ENCODE assay signal across 17 cellular contexts in genomic region chr4:100079264-100079663, GRCh38.
DNase-seq lines count a peak whose midpoint lies in the region; ATAC-seq, FAIRE-seq and TF ChIP-seq lines count a peak whose summit lies in the region.
"Had no signal": no experiment of that assay in that cellular context is flagged by ENCODE, and none has a peak within 500 bp of the region (broad histone marks: within the 10 kb centered on the region; RNA-seq: fewer than 3 reads in every experiment).

No MANE protein-coding gene starts in this region.

- peak overlapping the region; percentile 85 for H3K27ac Mint-ChIP-seq in T-helper 1 cell treated with Interleukin-12 subunit alpha and Interleukin-12 subunit beta and Interleukin-4 antibody, amounts not matched to agents 30 μg/mL and 1 μg/mL, for 36 hours
- H3K27ac Mint-ChIP-seq in stimulated activated naive CD8-positive, alpha-beta T cell treated with anti-CD3 and anti-CD28 coated beads, Interleukin-15, amount 100 ng/mL, for 72 hours: peak overlapping the region in 1 of 2 donors; percentile 2

- no peak for TF ChIP-seq EP300 in GM12878 (IDR thresholded peaks at IDR 0.05; ENCODE audit: borderline replicate concordance in 1 of 2, control insufficient read depth in 1 of 2, low read depth in 2 of 2, low read length in 2 of 2)

- WGBS in GM12878 (ENCODE audit: insufficient coverage, insufficient replicate concordance, low lambda C conversion rate, missing lambda C conversion rate): 27% methylated on average over 3 of the region's 3 CpGs

- RAD21 ChIA-PET in GM12878 (lab: Charles Lee; ENCODE audit: unreplicated experiment): interaction anchor here (2.1 to 2.4 kb wide), 2 partner anchors 14 to 18 kb away, joined by 6 to 11 read pairs; no protein-coding TSS in a partner anchor

- CTCF ChIA-PET in GM12878 (lab: Yijun Ruan, JAX): interaction anchor here (0.6 to 9.9 kb wide), 3 partner anchors 14 to 348 kb away, joined by 3 to 120 read pairs (median 7); no protein-coding TSS in a partner anchor

- H3K27ac ChIP-seq in GM12878 (ENCODE audit: control insufficient read depth, insufficient read depth): no peak overlapping the region
- H3K27ac ChIP-seq: 22Rv1; BLaER1 treated with 17β-estradiol and CSF1 and Interleukin-3, amounts not matched to agents 10 nM and 100 nM had no signal

- no peak for TF ChIP-seq RAD21 in GM12878 (IDR thresholded peaks at IDR 0.05; ENCODE audit: insufficient read depth, low read depth, low read length)

- H2AFZ ChIP-seq in GM12878 (ENCODE audit: control insufficient read depth, low read depth, low read length): no peak overlapping the region

- H4K20me1 ChIP-seq in GM12878 (ENCODE audit: control insufficient read depth, insufficient read depth): no peaks in the 10 kb centered on the region
- H4K20me1 ChIP-seq: BLaER1 treated with 17β-estradiol and CSF1 and Interleukin-3, amounts not matched to agents 10 nM and 100 nM had no signal

- no peaks in the 10 kb centered on the region for H3K36me3 ChIP-seq in GM12878 (ENCODE audit: control insufficient read depth in 2 of 2, insufficient read depth in 2 of 2, low read length in 1 of 2)
- H3K36me3 ChIP-seq: BLaER1 treated with 17β-estradiol and CSF1 and Interleukin-3, amounts not matched to agents 10 nM and 100 nM had no signal

- in situ Hi-C loops in GM12878 (cut with MboI): no loop called here

- ATAC-seq in GM12878: peak; percentile 24
- peak; percentile 56 for ATAC-seq in stimulated activated naive CD8-positive, alpha-beta T cell treated with anti-CD3 and anti-CD28 coated beads, Interleukin-15, amount 100 ng/mL, for 72 hours
- ATAC-seq in GM19023 (IDR thresholded peaks at IDR 0.05; ENCODE audit: unreplicated experiment): no peak
- ATAC-seq: Panc1 had no signal

- TF ChIP-seq POLR2A in GM12878 (IDR thresholded peaks at IDR 0.05; ENCODE audit: low read depth, low read length): no peak

- H3K4me3 ChIP-seq in GM12878: no peak overlapping the region
- H3K4me3 ChIP-seq: BLaER1 treated with 17β-estradiol and CSF1 and Interleukin-3, amounts not matched to agents 10 nM and 100 nM had no signal

- intact Hi-C loops in GM12878 (cut with micrococcal nuclease; ENCODE audit: unreplicated experiment): no loop called here

- BruUV-seq in GM12878 (replicated peaks; lab: Mats Ljungman, UMichigan): no TSS peak

- SMC1A ChIA-PET in GM12878 (lab: Charles Lee; ENCODE audit: uncharacterized antibody, unreplicated experiment): interaction anchor here (1.0 to 2.6 kb wide), 5 partner anchors 9 to 128 kb away, joined by 3 to 6 read pairs (median 4); no protein-coding TSS in a partner anchor

- H3K4me1 ChIP-seq in GM12878 (ENCODE audit: control insufficient read depth, insufficient read depth, low read length): no peaks in the 10 kb centered on the region

- no peak overlapping the region for H3K4me2 ChIP-seq in GM12878 (ENCODE audit: control insufficient read depth, insufficient read depth)

- DNase-seq in T-helper 1 cell (no peak), GM12878 (ENCODE audit: low read depth, low spot score) (no peak), AG08395 (ENCODE audit: low spot score) (no peak)
- DNase-seq in stimulated activated CD4-positive, alpha-beta T cell treated with anti-CD3 and anti-CD28 coated beads, Interleukin-15, amount 100 ng/mL, for 24 hours: peak; percentile 29
- DNase-seq in stimulated activated CD4-positive, alpha-beta T cell treated with anti-CD3 and anti-CD28 coated beads, Interleukin-4, amount 100 ng/mL, for 1 hour: no peak
- peak in 1 of 2 donors; percentile 18 for DNase-seq in stimulated activated naive CD8-positive, alpha-beta T cell treated with anti-CD3 and anti-CD28 coated beads, Interleukin-15, amount 100 ng/mL, for 72 hours
- DNase-seq: HCEC 1CT, Kasumi-1, NCI-H1417, NCI-H1930, NCI-H2171, NCI-H774 had no signal

- no peaks in the 10 kb centered on the region for H3K27me3 Mint-ChIP-seq in T-helper 1 cell treated with Interleukin-12 subunit alpha and Interleukin-12 subunit beta and Interleukin-4 antibody, amounts not matched to agents 30 μg/mL and 1 μg/mL, for 36 hours (ENCODE audit: low read depth)
- H3K27me3 Mint-ChIP-seq in stimulated activated naive CD8-positive, alpha-beta T cell treated with anti-CD3 and anti-CD28 coated beads, Interleukin-15, amount 100 ng/mL, for 72 hours: peaks cover 13% of the 10 kb centered on the region

- peaks cover 10% of the 10 kb centered on the region for H3K36me3 Mint-ChIP-seq in T-helper 1 cell treated with Interleukin-12 subunit alpha and Interleukin-12 subunit beta and Interleukin-4 antibody, amounts not matched to agents 30 μg/mL and 1 μg/mL, for 36 hours (ENCODE audit: low read depth)

- H3K27me3 ChIP-seq in GM12878 (replicated peaks in 1 of 2; ENCODE audit: control insufficient read depth in 2 of 2, insufficient read depth in 2 of 2, low read length in 1 of 2): no peaks in the 10 kb centered on the region
- H3K27me3 ChIP-seq: BLaER1 treated with 17β-estradiol and CSF1 and Interleukin-3, amounts not matched to agents 10 nM and 100 nM had no signal

- POLR2A ChIA-PET in GM12878 (lab: Charles Lee): interaction anchor here (1.1 kb wide), 1 partner anchor 18 kb away, joined by 3 read pairs; no protein-coding TSS in a partner anchor

- peaks cover 29% of the 10 kb centered on the region for H3K4me1 Mint-ChIP-seq in T-helper 1 cell treated with Interleukin-12 subunit alpha and Interleukin-12 subunit beta and Interleukin-4 antibody, amounts not matched to agents 30 μg/mL and 1 μg/mL, for 36 hours (ENCODE audit: low read depth)
- H3K4me1 Mint-ChIP-seq in stimulated activated naive CD8-positive, alpha-beta T cell treated with anti-CD3 and anti-CD28 coated beads, Interleukin-15, amount 100 ng/mL, for 72 hours: peaks cover 28% of the 10 kb centered on the region

- no peak overlapping the region for H3K9ac ChIP-seq in GM12878 (ENCODE audit: control insufficient read depth, insufficient read depth, low read length)
- H3K9ac ChIP-seq: BLaER1 treated with 17β-estradiol and CSF1 and Interleukin-3, amounts not matched to agents 10 nM and 100 nM had no signal

- TF ChIP-seq CTCF in GM12878 (IDR thresholded peaks at IDR 0.05 in 2 of 3, conservative IDR thresholded peaks at IDR 0.05 in 1 of 3; ENCODE audit: control insufficient read depth in 2 of 3, extremely low read depth in 1 of 3, insufficient read depth in 1 of 3, low read depth in 3 of 3, low read length in 3 of 3): no peak

- H3K79me2 ChIP-seq in GM12878 (ENCODE audit: control insufficient read depth, insufficient read depth, low read length): no peaks in the 10 kb centered on the region

- peaks cover 11% of the 10 kb centered on the region for H3K9me3 Mint-ChIP-seq in T-helper 1 cell treated with Interleukin-12 subunit alpha and Interleukin-12 subunit beta and Interleukin-4 antibody, amounts not matched to agents 30 μg/mL and 1 μg/mL, for 36 hours
- peaks cover 0 to 5% of the 10 kb centered on the region in 2 donors for H3K9me3 Mint-ChIP-seq in stimulated activated naive CD8-positive, alpha-beta T cell treated with anti-CD3 and anti-CD28 coated beads, Interleukin-15, amount 100 ng/mL, for 72 hours

- H3K4me3 Mint-ChIP-seq in T-helper 1 cell treated with Interleukin-12 subunit alpha and Interleukin-12 subunit beta and Interleukin-4 antibody, amounts not matched to agents 30 μg/mL and 1 μg/mL, for 36 hours: no peak overlapping the region
- H3K4me3 Mint-ChIP-seq in stimulated activated naive CD8-positive, alpha-beta T cell treated with anti-CD3 and anti-CD28 coated beads, Interleukin-15, amount 100 ng/mL, for 72 hours: peak overlapping the region in 1 of 2 donors; percentile 54

- no peaks in the 10 kb centered on the region; the same call in 2 of the 3 replicates for H3K9me3 ChIP-seq in GM12878 (replicated peaks; ENCODE audit: control insufficient read depth, insufficient read depth, low read length)

- no peak for FAIRE-seq in GM12878 (lab: Jason Lieb, UNC)

TF ChIP-seq in GM12878, 131 proteins besides CTCF, POLR2A, EP300 and RAD21:
- TF ChIP-seq RUNX3 (IDR thresholded peaks at IDR 0.05; ENCODE audit: low read length): peak; percentile 25; the same call in 1 of the 2 replicates
- no peak for TF ChIP-seq USF2 (IDR thresholded peaks at IDR 0.05; ENCODE audit: borderline replicate concordance, low read depth, low read length)
- TF ChIP-seq MEF2B (IDR thresholded peaks at IDR 0.05; ENCODE audit: partially characterized antibody, poor library complexity, severe bottlenecking): peak; percentile 72
- TF ChIP-seq ZNF687 (IDR thresholded peaks at IDR 0.05): 0 out of 2 replicates have a peak, but pooled peaks have one; percentile 31
